ENCODE assay signal across 8 cellular contexts in the genomic region with DNA sequence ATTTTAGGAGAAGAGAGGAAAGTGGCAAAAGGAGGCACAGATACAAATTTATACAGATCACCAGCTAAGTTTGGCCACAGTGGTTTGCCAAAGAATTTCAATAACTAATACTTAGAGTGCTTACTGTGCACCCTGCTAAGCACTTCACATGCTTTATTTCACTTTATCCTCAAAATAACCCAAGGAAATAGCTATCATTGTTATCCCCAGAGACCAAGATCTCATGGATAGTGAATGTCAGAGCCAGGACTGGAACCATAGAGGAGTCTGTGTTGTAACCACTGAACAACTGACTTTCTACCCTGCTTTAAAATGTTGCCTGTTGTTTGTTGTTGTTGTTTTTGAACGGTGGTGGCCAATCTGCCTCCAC. TPM values are rescaled to one million over a fixed set of nuclear protein-coding genes. Genes with fewer than 3 reads are reported as not detected.
DNase-seq lines count a peak whose midpoint lies in the region; ATAC-seq and TF ChIP-seq lines count a peak whose summit lies in the region.

No MANE protein-coding gene starts in this region.

- no peaks in the 10 kb centered on the region for H3K27me3 ChIP-seq in PC-9 (ENCODE audit: insufficient read depth, low read depth)

- peaks cover 57% of the 10 kb centered on the region for H3K4me1 Mint-ChIP-seq in Calu3 (ENCODE audit: low read depth, unreplicated experiment)

- H3K27ac ChIP-seq in PC-9: peak overlapping the region; percentile 84
- H3K27ac ChIP-seq in epithelial cell of prostate: peak overlapping the region; percentile 72

- H3K36me3 ChIP-seq in PC-9 (ENCODE audit: low read depth): no peaks in the 10 kb centered on the region

- TF ChIP-seq CTCF in Calu3 (IDR thresholded peaks at IDR 0.05; ENCODE audit: unreplicated experiment): no peak
- TF ChIP-seq CTCF in PC-9 (conservative IDR thresholded peaks at IDR 0.05): no peak

- no peak for ATAC-seq in esophagus mucosa
- no peak for ATAC-seq in GM18519 (IDR thresholded peaks at IDR 0.05; ENCODE audit: low FRiP score, unreplicated experiment)

- no peaks in the 10 kb centered on the region for H4K20me1 ChIP-seq in PC-9 (ENCODE audit: insufficient read depth)

- CTCF ChIA-PET in Calu3 (lab: Charles Lee) (interaction anchor here (1.6 to 2.3 kb wide), 2 partner anchors 12 to 56 kb away, joined by 5 to 12 read pairs; a partner anchor contains a TSS), PC-9 (lab: Charles Lee) (no interaction called here)

- H3K27me3 Mint-ChIP-seq in Calu3 (ENCODE audit: unreplicated experiment): no peaks in the 10 kb centered on the region

- no peaks in the 10 kb centered on the region for H3K9me2 ChIP-seq in PC-9 (ENCODE audit: insufficient read depth)

- H3K4me3 ChIP-seq in PC-9: peak overlapping the region; percentile 74; the same call in 1 of the 2 replicates

- BruUV-seq in Calu3 (replicated peaks; lab: Mats Ljungman, UMichigan) (TSS peak; percentile 89), PC-9 (replicated peaks; lab: Mats Ljungman, UMichigan) (no TSS peak)

- H3F3A ChIP-seq in PC-9 (ENCODE audit: insufficient read depth, low read depth): peaks cover 41% of the 10 kb centered on the region

- H3K27ac Mint-ChIP-seq in Calu3 (ENCODE audit: unreplicated experiment): peak overlapping the region; percentile 99

- peaks cover 62% of the 10 kb centered on the region for H3K4me1 ChIP-seq in PC-9 (replicated peaks; ENCODE audit: insufficient read depth)

- DNase-seq in Calu3 (no peak), PC-9 (no peak), epithelial cell of prostate (ENCODE audit: low read depth, low spot score) (no peak), pons (ENCODE audit: low spot score) (peak; percentile 66), NCI-H187 (lab: John Stamatoyannopoulos, UW) (no peak), cerebellum (ENCODE audit: low spot score) (no peak)

- intact Hi-C loops in Calu3 (cut with micrococcal nuclease; ENCODE audit: unreplicated experiment) (loop anchor here (5.0 kb wide), 1 partner anchor 74 kb away; no protein-coding TSS in a partner anchor), PC-9 (cut with micrococcal nuclease; ENCODE audit: unreplicated experiment) (loop anchor here (1.0 to 10.0 kb wide), 4 partner anchors 41 to 166 kb away; a partner anchor contains a TSS)

- peak overlapping the region; percentile 93; the same call in 1 of the 2 replicates for H2AFZ ChIP-seq in PC-9

- peaks cover 46% of the 10 kb centered on the region for H3K36me3 Mint-ChIP-seq in Calu3 (ENCODE audit: insufficient read depth, unreplicated experiment)

- H3K79me2 ChIP-seq in PC-9 (ENCODE audit: low read depth): peaks cover 33% of the 10 kb centered on the region

- no peaks in the 10 kb centered on the region for H3K9me3 Mint-ChIP-seq in Calu3 (ENCODE audit: low read depth, unreplicated experiment)

- peak overlapping the region; percentile 96 for H3K4me2 ChIP-seq in PC-9

- 0 out of 2 replicates have a peak, but pooled peaks cover 8% of the 10 kb centered on the region for H3K9me3 ChIP-seq in PC-9 (ENCODE audit: insufficient read depth, low read depth)

- peak overlapping the region; percentile 85 for H3K4me3 Mint-ChIP-seq in Calu3 (ENCODE audit: low read depth, unreplicated experiment)

- POLR2A ChIA-PET in PC-9 (lab: Charles Lee; ENCODE audit: unreplicated experiment): interaction anchor here (0.6 to 0.9 kb wide), 2 partner anchors 34 to 57 kb away, joined by 4 read pairs; a partner anchor contains a TSS

RNA-seq across cellular contexts. Expression of a gene that starts 1.3 kb away (rescaled TPM):
- total RNA-seq in Calu3 (2022): 30.7 and 37.7 TPM in 2 replicates
- 34.6 and 35.1 TPM in 2 replicates for total RNA-seq in PC-9 (2021)
- total RNA-seq in esophagus mucosa: 35.3 TPM
- 34.7 TPM for total RNA-seq in cerebellum

RNA-seq across cellular contexts. Expression of a gene that starts 53.4 kb away (rescaled TPM):
- total RNA-seq in Calu3 (2022) (91.9 and 108 TPM in 2 replicates), PC-9 (2021) (73.6 and 81.5 TPM in 2 replicates), esophagus mucosa (87.3 TPM), cerebellum (25.1 TPM)

RNA-seq across cellular contexts. Expression of a gene that starts 56.3 kb away (rescaled TPM):
- 13.6 and 13.9 TPM in 2 replicates for total RNA-seq in Calu3 (2022)
- 8.4 and 12.9 TPM in 2 replicates for total RNA-seq in PC-9 (2021)
- total RNA-seq in esophagus mucosa: 9.4 TPM
- total RNA-seq in cerebellum: 18.1 TPM
